In genomic region chr18:42742976-42743755, GRCh38 we compare ENCODE assay signal across 2 cellular contexts.
TF ChIP-seq lines count a peak whose summit lies in the region.

No MANE protein-coding gene starts in this region.

TF ChIP-seq in SK-N-SH treated with all-trans-retinoic acid at 6 μM for 48 hours, 23 proteins besides CTCF, POLR2A, EP300 and RAD21 (continued from another document):
- peak; percentile 34; the same call in 1 of the 2 replicates for TF ChIP-seq CREB5 (CRISPR knock-in tag; IDR thresholded peaks at IDR 0.05; ENCODE audit: low read depth)

TF ChIP-seq in H1, 55 proteins besides CTCF, POLR2A, EP300 and RAD21 (continued from another document):
- TF ChIP-seq CEBPB (IDR thresholded peaks at IDR 0.05; ENCODE audit: low read depth, low read length) = no peak
